ENCODE assay signal across 10 cellular contexts in genomic region chr16:84829168-84829965, GRCh38. TPM values are rescaled to one million over a fixed set of nuclear protein-coding genes. Genes with fewer than 3 reads are reported as not detected.
A peak's percentile ranks its signal among the peaks of the same experiment; 100 is the strongest.
DNase-seq lines count a peak whose midpoint lies in the region; ATAC-seq and TF ChIP-seq lines count a peak whose summit lies in the region.
"Had no signal": no experiment of that assay in that cellular context is flagged by ENCODE, and none has a peak within 500 bp of the region (broad histone marks: within the 10 kb centered on the region; RNA-seq: fewer than 3 reads in every experiment).

No MANE protein-coding gene starts in this region.

- no peaks in the 10 kb centered on the region for H3K79me1 ChIP-seq in mesenchymal stem cell (replicated peaks; ENCODE audit: low read length, poor library complexity, severe bottlenecking)

- H3K4me1 ChIP-seq in duodenal mucosa (ENCODE audit: control insufficient read depth in 1 of 2, insufficient read depth in 2 of 2, low read length in 2 of 2) (peaks cover 0 to 8% of the 10 kb centered on the region in 2 donors), mesenchymal stem cell (ENCODE audit: control insufficient read depth, insufficient read depth, low read depth, low read length) (peaks cover 31% of the 10 kb centered on the region), thoracic aorta (ENCODE audit: control insufficient read depth in 1 of 2, low read depth in 2 of 2) (peaks cover 4 to 32% of the 10 kb centered on the region in 2 donors)

- H3K18ac ChIP-seq in mesenchymal stem cell (ENCODE audit: low read depth in 1 of 2, low read length in 2 of 2): peak overlapping the region; percentile 46 to 73

- peak overlapping the region; percentile 52 for H3K27ac ChIP-seq in duodenal mucosa (ENCODE audit: low read depth, low read length)
- H3K27ac ChIP-seq in mesenchymal stem cell (ENCODE audit: low read length, poor library complexity, severe bottlenecking): peak overlapping the region; percentile 85
- H3K27ac ChIP-seq in thoracic aorta: peak overlapping the region; percentile 11 to 40
- H3K27ac ChIP-seq: HL-60 had no signal

- H2AFZ ChIP-seq in mesenchymal stem cell (ENCODE audit: low read depth, low read length): no peak overlapping the region

- ATAC-seq in thoracic aorta (ENCODE audit: insufficient number of reproducible peaks, low FRiP score, low read depth): peak; percentile 32
- no peak for ATAC-seq in GM21381 (IDR thresholded peaks at IDR 0.05; ENCODE audit: unreplicated experiment)
- ATAC-seq in GM21390 (IDR thresholded peaks at IDR 0.05; ENCODE audit: unreplicated experiment): no peak
- ATAC-seq in GM21737 (IDR thresholded peaks at IDR 0.05; ENCODE audit: unreplicated experiment): no peak

- peak overlapping the region; percentile 21 for H2AK5ac ChIP-seq in mesenchymal stem cell (ENCODE audit: low read length, severe bottlenecking)

- H3K36me3 ChIP-seq in duodenal mucosa (ENCODE audit: control insufficient read depth in 1 of 2, insufficient read depth in 2 of 2, low read length in 2 of 2): peaks cover 0 to 5% of the 10 kb centered on the region in 2 donors
- H3K36me3 ChIP-seq in mesenchymal stem cell (ENCODE audit: control insufficient read depth in 1 of 2, insufficient read depth in 2 of 2, low read depth in 1 of 2, low read length in 2 of 2): no peaks in the 10 kb centered on the region
- no peaks in the 10 kb centered on the region for H3K36me3 ChIP-seq in thoracic aorta

- H3K4me3 Mint-ChIP-seq in type B pancreatic cell: no peak overlapping the region
- H3K4me3 Mint-ChIP-seq: activated naive CD8-positive, alpha-beta T cell treated with anti-CD3 and anti-CD28 coated beads for 36 hours had no signal

- H3K4me1 Mint-ChIP-seq in type B pancreatic cell (ENCODE audit: unreplicated experiment): peaks cover 24% of the 10 kb centered on the region
- H3K4me1 Mint-ChIP-seq: activated naive CD8-positive, alpha-beta T cell treated with anti-CD3 and anti-CD28 coated beads for 36 hours had no signal

- peak overlapping the region; percentile 44 to 79 for H2BK12ac ChIP-seq in mesenchymal stem cell (ENCODE audit: low read length in 2 of 2)

- H3K27ac Mint-ChIP-seq in type B pancreatic cell: no peak overlapping the region
- H3K27ac Mint-ChIP-seq: activated naive CD8-positive, alpha-beta T cell treated with anti-CD3 and anti-CD28 coated beads for 36 hours had no signal

- H3K4ac ChIP-seq in mesenchymal stem cell (ENCODE audit: low read depth in 1 of 2, low read length in 2 of 2): peak overlapping the region; percentile 45 to 58

- H4K91ac ChIP-seq in mesenchymal stem cell (ENCODE audit: low read length): peak overlapping the region; percentile 76

- TF ChIP-seq CTCF in thoracic aorta (IDR thresholded peaks at IDR 0.05) (no peak), type B pancreatic cell (conservative IDR thresholded peaks at IDR 0.05) (no peak)

- H3K27me3 ChIP-seq in duodenal mucosa (ENCODE audit: control insufficient read depth in 1 of 2, insufficient read depth in 2 of 2, low read length in 2 of 2) (no peaks in the 10 kb centered on the region), mesenchymal stem cell (ENCODE audit: control insufficient read depth in 1 of 2, insufficient read depth in 1 of 2, low read length in 2 of 2) (no peaks in the 10 kb centered on the region), thoracic aorta (replicated peaks; ENCODE audit: insufficient read depth) (no peaks in the 10 kb centered on the region)

- H3K36me3 Mint-ChIP-seq in type B pancreatic cell: no peaks in the 10 kb centered on the region
- H3K36me3 Mint-ChIP-seq: activated naive CD8-positive, alpha-beta T cell treated with anti-CD3 and anti-CD28 coated beads for 36 hours had no signal

- H2BK15ac ChIP-seq in mesenchymal stem cell (ENCODE audit: low read depth, poor library complexity, severe bottlenecking): peak overlapping the region; percentile 55

- WGBS in mesenchymal stem cell: 65% methylated on average over 15 of the region's 15 CpGs

- H3K9ac ChIP-seq in duodenal mucosa (ENCODE audit: low read depth in 1 of 2, low read length in 2 of 2) (peak overlapping the region in 1 of 2 donors; percentile 23), mesenchymal stem cell (ENCODE audit: low read length) (no peak overlapping the region)

- no peak overlapping the region for H2BK120ac ChIP-seq in mesenchymal stem cell (ENCODE audit: low read depth, low read length)

- no peaks in the 10 kb centered on the region for H3K9me3 ChIP-seq in duodenal mucosa (ENCODE audit: control insufficient read depth in 1 of 2, low read length in 2 of 2)
- H3K9me3 ChIP-seq in mesenchymal stem cell (ENCODE audit: control insufficient read depth, low read length): no peaks in the 10 kb centered on the region
- no peaks in the 10 kb centered on the region for H3K9me3 ChIP-seq in thoracic aorta

- no peak overlapping the region for H3K4me3 ChIP-seq in duodenal mucosa (ENCODE audit: low read depth in 1 of 2, low read length in 2 of 2)
- no peak overlapping the region for H3K4me3 ChIP-seq in mesenchymal stem cell (ENCODE audit: insufficient read depth in 1 of 2, low read depth in 1 of 2, low read length in 2 of 2)
- H3K4me3 ChIP-seq in thoracic aorta: no peak overlapping the region

- H4K8ac ChIP-seq in mesenchymal stem cell (ENCODE audit: low read length): no peak overlapping the region

- H2BK5ac ChIP-seq in mesenchymal stem cell (ENCODE audit: low read depth, low read length, poor library complexity, severe bottlenecking): no peak overlapping the region

- no peak overlapping the region for H3K14ac ChIP-seq in mesenchymal stem cell (ENCODE audit: low read length in 2 of 2)

- H3K23ac ChIP-seq in mesenchymal stem cell (ENCODE audit: low read length in 2 of 2): no peak overlapping the region

- peak; percentile 89 for DNase-seq in LHCN-M2 (ENCODE audit: low read depth)
- DNase-seq in mesenchymal stem cell: peak; percentile 88
- DNase-seq in thoracic aorta (ENCODE audit: low spot score): no peak
- DNase-seq in type B pancreatic cell (ENCODE audit: extremely low spot score, unreplicated experiment): no peak
- DNase-seq: activated naive CD8-positive, alpha-beta T cell treated with anti-CD3 and anti-CD28 coated beads for 36 hours had no signal

- no peak overlapping the region for H3K4me2 ChIP-seq in mesenchymal stem cell (ENCODE audit: low read length, poor library complexity, severe bottlenecking)

- no peaks in the 10 kb centered on the region for H3K9me3 Mint-ChIP-seq in type B pancreatic cell
- H3K9me3 Mint-ChIP-seq: activated naive CD8-positive, alpha-beta T cell treated with anti-CD3 and anti-CD28 coated beads for 36 hours had no signal

- peaks cover 4% of the 10 kb centered on the region for H3K27me3 Mint-ChIP-seq in type B pancreatic cell

RNA-seq across cellular contexts. Expression of gene CRISPLD2, which starts 9.6 kb away (rescaled TPM):
- total RNA-seq in LHCN-M2 (2014; rRNA removed): 2.6 and 3.0 TPM in 2 replicates
- polyA plus RNA-seq in LHCN-M2 (2012): 4.6 TPM
- 92.2 TPM for polyA plus RNA-seq in mesenchymal stem cell (2013, experiment 1 of 2)
- 91.8 TPM for polyA plus RNA-seq in mesenchymal stem cell (2013, experiment 2 of 2)
- 100 to 1,000 TPM; 116 to 390 TPM for total RNA-seq in thoracic aorta
- 17.8 and 57.2 TPM in 2 replicates for total RNA-seq in type B pancreatic cell (ENCODE audit: low replicate concordance)
- total RNA-seq: activated naive CD8-positive, alpha-beta T cell treated with anti-CD3 and anti-CD28 coated beads for 36 hours had no signal

Comparison
In these comparisons a context has a peak if more than half of its experiments do, and no peak if none do; other contexts are left out.
1. DNase-seq: peak in LHCN-M2 (single experiment) and mesenchymal stem cell (single experiment); none in thoracic aorta (single experiment) and type B pancreatic cell (single experiment).
2. H3K27ac ChIP-seq: peak in every context shown above with its lines; median percentile 85 in mesenchymal stem cell; 52 in duodenal mucosa; 26 in thoracic aorta.